ENCODE assay signal across 8 cellular contexts in genomic region chr3:29899011-29899410, GRCh38.
"Had no signal": no experiment of that assay in that cellular context is flagged by ENCODE, and none has a peak within 500 bp of the region (broad histone marks: within the 10 kb centered on the region; RNA-seq: fewer than 3 reads in every experiment).

No MANE protein-coding gene starts in this region.

- FAIRE-seq: H1, H54, HepG2 had no signal

- H3K4me1 Mint-ChIP-seq: H9, IgD-negative memory B cell had no signal

- DNase-seq: H9, HCEC 1CT, KBM-7 had no signal

- H3K27ac Mint-ChIP-seq: GM23338, H9, IgD-negative memory B cell had no signal

- H3K27me3 Mint-ChIP-seq: IgD-negative memory B cell had no signal

- H3K4me3 ChIP-seq: GM23338 had no signal

- H3K4me3 Mint-ChIP-seq: GM23338, H9, IgD-negative memory B cell had no signal

- H3K9me3 Mint-ChIP-seq: GM23338, H9 had no signal

- H3K36me3 Mint-ChIP-seq: IgD-negative memory B cell had no signal
